ENCODE assay signal across 8 cellular contexts in genomic region chr16:588639-588888, GRCh38. TPM values are rescaled to one million over a fixed set of nuclear protein-coding genes. Genes with fewer than 3 reads are reported as not detected.
DNase-seq lines count a peak whose midpoint lies in the region; ATAC-seq and TF ChIP-seq lines count a peak whose summit lies in the region.

No MANE protein-coding gene starts in this region.

- peak overlapping the region; percentile 96 to 98 for H3K9ac ChIP-seq in mucosa of rectum (ENCODE audit: low read depth in 1 of 2, low read length in 2 of 2)

- H3K27me3 ChIP-seq in mucosa of rectum (ENCODE audit: control insufficient read depth in 2 of 2, insufficient read depth in 2 of 2, low read length in 2 of 2) (peaks cover 0 to 2% of the 10 kb centered on the region in 2 donors), thymus (ENCODE audit: control insufficient read depth, insufficient read depth) (no peaks in the 10 kb centered on the region)

- peak; percentile 78 for DNase-seq in dermis blood vessel endothelial cell

- peak; percentile 1 for ATAC-seq in GM18868 (IDR thresholded peaks at IDR 0.05; ENCODE audit: unreplicated experiment)
- peak; percentile 2 for ATAC-seq in HG03442 (IDR thresholded peaks at IDR 0.05; ENCODE audit: unreplicated experiment)
- no peak for ATAC-seq in HG02970 (IDR thresholded peaks at IDR 0.05; ENCODE audit: low FRiP score, unreplicated experiment)

- WGBS in thymus = under 1% methylated on average over 21 of the region's 21 CpGs

- TF ChIP-seq CTCF in 22Rv1 (IDR thresholded peaks at IDR 0.05) (no peak), WI38 (IDR thresholded peaks at IDR 0.05; ENCODE audit: low read depth, low read length) (no peak)

- H3K4me1 ChIP-seq in mucosa of rectum (ENCODE audit: control insufficient read depth in 2 of 2, insufficient read depth in 2 of 2, low read length in 2 of 2) = peaks cover 38 to 44% of the 10 kb centered on the region in 2 donors
- peaks cover 23% of the 10 kb centered on the region for H3K4me1 ChIP-seq in thymus (ENCODE audit: control insufficient read depth, insufficient read depth, low read length)

- H3K4me3 ChIP-seq in WI38 (ENCODE audit: low read depth, low read length) (peak overlapping the region; percentile 79), mucosa of rectum (ENCODE audit: low read length in 2 of 2) (peak overlapping the region; percentile 70 to 89), thymus (ENCODE audit: low read length) (peak overlapping the region; percentile 75)

- H3K9me3 ChIP-seq in mucosa of rectum (ENCODE audit: control insufficient read depth in 2 of 2, low read length in 2 of 2) = no peaks in the 10 kb centered on the region
- H3K9me3 ChIP-seq in thymus (ENCODE audit: control insufficient read depth) = no peaks in the 10 kb centered on the region

- H3K27ac ChIP-seq in 22Rv1 = peak overlapping the region; percentile 99
- peak overlapping the region; percentile 97 to 98 for H3K27ac ChIP-seq in mucosa of rectum (ENCODE audit: low read depth in 2 of 2, low read length in 2 of 2)
- peak overlapping the region; percentile 99 for H3K27ac ChIP-seq in thymus (ENCODE audit: low read depth)

- H3K36me3 ChIP-seq in mucosa of rectum (ENCODE audit: control insufficient read depth in 2 of 2, insufficient read depth in 2 of 2, low read length in 2 of 2) = no peaks in the 10 kb centered on the region
- H3K36me3 ChIP-seq in thymus (ENCODE audit: control insufficient read depth, insufficient read depth) = peaks cover 13% of the 10 kb centered on the region

RNA-seq across cellular contexts. Expression of gene RAB40C, which starts 1.3 kb away (rescaled TPM):
- total RNA-seq in dermis blood vessel endothelial cell = 13.3 and 14.1 TPM in 2 replicates
- polyA plus RNA-seq in thymus = 43.3 TPM

RNA-seq across cellular contexts. Expression of gene PIGQ, which starts 18.8 kb away (rescaled TPM):
- total RNA-seq in dermis blood vessel endothelial cell = 25.4 and 32.2 TPM in 2 replicates
- polyA plus RNA-seq in thymus = 65.4 TPM

RNA-seq across cellular contexts. Expression of gene NHLRC4, which starts 21.8 kb away (rescaled TPM):
- total RNA-seq in dermis blood vessel endothelial cell = 1.9 and 2.7 TPM in 2 replicates
- 3.1 TPM for polyA plus RNA-seq in thymus

RNA-seq across cellular contexts. Expression of gene PRR35, which starts 28.4 kb away (rescaled TPM):
- total RNA-seq in dermis blood vessel endothelial cell = not detected in 2 replicates
- polyA plus RNA-seq in thymus = 0.09 TPM

RNA-seq across cellular contexts. Expression of gene WFIKKN1, which starts 42.2 kb away (rescaled TPM):
- total RNA-seq in dermis blood vessel endothelial cell = 0.14 and 0.17 TPM in 2 replicates
- 2.1 TPM for polyA plus RNA-seq in thymus
